ENCODE assay signal across 2 cellular contexts in the genomic region with DNA sequence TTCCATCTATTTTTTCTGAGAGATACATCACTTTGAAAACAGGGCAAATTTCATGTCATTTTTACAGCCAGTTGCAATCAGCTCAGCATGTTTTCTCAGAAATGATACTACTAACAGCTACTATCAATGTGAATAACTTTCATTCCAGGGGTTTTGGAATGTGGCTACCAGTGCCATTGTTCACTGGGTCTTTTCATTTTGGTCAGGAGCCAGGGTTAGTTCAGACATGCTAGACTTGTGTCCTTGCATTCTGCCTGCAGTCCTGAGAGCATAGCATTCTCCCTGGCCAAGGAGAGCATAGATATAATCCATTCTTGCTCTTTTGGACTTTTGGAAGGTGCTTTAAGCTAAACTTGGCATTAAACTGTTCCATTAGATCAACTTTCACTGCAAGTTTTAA.
TF ChIP-seq lines count a peak whose summit lies in the region.

No MANE protein-coding gene starts in this region.

TF ChIP-seq in GM23338, 12 proteins besides CTCF, POLR2A, EP300 and RAD21 (continued from another document):
- TF ChIP-seq, protein P1, sequence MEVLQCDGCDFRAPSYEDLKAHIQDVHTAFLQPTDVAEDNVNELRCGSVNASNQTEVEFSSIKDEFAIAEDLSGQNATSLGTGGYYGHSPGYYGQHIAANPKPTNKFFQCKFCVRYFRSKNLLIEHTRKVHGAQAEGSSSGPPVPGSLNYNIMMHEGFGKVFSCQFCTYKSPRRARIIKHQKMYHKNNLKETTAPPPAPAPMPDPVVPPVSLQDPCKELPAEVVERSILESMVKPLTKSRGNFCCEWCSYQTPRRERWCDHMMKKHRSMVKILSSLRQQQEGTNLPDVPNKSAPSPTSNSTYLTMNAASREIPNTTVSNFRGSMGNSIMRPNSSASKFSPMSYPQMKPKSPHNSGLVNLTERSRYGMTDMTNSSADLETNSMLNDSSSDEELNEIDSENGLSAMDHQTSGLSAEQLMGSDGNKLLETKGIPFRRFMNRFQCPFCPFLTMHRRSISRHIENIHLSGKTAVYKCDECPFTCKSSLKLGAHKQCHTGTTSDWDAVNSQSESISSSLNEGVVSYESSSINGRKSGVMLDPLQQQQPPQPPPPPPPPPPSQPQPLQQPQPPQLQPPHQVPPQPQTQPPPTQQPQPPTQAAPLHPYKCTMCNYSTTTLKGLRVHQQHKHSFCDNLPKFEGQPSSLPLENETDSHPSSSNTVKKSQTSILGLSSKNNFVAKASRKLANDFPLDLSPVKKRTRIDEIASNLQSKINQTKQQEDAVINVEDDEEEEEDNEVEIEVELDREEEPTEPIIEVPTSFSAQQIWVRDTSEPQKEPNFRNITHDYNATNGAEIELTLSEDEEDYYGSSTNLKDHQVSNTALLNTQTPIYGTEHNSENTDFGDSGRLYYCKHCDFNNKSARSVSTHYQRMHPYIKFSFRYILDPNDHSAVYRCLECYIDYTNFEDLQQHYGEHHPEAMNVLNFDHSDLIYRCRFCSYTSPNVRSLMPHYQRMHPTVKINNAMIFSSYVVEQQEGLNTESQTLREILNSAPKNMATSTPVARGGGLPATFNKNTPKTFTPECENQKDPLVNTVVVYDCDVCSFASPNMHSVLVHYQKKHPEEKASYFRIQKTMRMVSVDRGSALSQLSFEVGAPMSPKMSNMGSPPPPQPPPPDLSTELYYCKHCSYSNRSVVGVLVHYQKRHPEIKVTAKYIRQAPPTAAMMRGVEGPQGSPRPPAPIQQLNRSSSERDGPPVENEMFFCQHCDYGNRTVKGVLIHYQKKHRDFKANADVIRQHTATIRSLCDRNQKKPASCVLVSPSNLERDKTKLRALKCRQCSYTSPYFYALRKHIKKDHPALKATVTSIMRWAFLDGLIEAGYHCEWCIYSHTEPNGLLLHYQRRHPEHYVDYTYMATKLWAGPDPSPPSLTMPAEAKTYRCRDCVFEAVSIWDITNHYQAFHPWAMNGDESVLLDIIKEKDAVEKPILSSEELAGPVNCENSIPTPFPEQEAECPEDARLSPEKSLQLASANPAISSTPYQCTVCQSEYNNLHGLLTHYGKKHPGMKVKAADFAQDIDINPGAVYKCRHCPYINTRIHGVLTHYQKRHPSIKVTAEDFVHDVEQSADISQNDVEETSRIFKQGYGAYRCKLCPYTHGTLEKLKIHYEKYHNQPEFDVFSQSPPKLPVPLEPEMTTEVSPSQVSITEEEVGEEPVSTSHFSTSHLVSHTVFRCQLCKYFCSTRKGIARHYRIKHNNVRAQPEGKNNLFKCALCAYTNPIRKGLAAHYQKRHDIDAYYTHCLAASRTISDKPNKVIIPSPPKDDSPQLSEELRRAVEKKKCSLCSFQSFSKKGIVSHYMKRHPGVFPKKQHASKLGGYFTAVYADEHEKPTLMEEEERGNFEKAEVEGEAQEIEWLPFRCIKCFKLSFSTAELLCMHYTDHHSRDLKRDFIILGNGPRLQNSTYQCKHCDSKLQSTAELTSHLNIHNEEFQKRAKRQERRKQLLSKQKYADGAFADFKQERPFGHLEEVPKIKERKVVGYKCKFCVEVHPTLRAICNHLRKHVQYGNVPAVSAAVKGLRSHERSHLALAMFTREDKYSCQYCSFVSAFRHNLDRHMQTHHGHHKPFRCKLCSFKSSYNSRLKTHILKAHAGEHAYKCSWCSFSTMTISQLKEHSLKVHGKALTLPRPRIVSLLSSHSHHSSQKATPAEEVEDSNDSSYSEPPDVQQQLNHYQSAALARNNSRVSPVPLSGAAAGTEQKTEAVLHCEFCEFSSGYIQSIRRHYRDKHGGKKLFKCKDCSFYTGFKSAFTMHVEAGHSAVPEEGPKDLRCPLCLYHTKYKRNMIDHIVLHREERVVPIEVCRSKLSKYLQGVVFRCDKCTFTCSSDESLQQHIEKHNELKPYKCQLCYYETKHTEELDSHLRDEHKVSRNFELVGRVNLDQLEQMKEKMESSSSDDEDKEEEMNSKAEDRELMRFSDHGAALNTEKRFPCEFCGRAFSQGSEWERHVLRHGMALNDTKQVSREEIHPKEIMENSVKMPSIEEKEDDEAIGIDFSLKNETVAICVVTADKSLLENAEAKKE (CRISPR knock-in tag; IDR thresholded peaks at IDR 0.05), result no peak
- TF ChIP-seq STAT1 (IDR thresholded peaks at IDR 0.05; ENCODE audit: unreplicated experiment) (no peak), JUNB (IDR thresholded peaks at IDR 0.05; ENCODE audit: unreplicated experiment) (no peak)

TF ChIP-seq in WTC11, 78 proteins besides CTCF, POLR2A, EP300 and RAD21 (continued from another document):
- TF ChIP-seq, protein P2, sequence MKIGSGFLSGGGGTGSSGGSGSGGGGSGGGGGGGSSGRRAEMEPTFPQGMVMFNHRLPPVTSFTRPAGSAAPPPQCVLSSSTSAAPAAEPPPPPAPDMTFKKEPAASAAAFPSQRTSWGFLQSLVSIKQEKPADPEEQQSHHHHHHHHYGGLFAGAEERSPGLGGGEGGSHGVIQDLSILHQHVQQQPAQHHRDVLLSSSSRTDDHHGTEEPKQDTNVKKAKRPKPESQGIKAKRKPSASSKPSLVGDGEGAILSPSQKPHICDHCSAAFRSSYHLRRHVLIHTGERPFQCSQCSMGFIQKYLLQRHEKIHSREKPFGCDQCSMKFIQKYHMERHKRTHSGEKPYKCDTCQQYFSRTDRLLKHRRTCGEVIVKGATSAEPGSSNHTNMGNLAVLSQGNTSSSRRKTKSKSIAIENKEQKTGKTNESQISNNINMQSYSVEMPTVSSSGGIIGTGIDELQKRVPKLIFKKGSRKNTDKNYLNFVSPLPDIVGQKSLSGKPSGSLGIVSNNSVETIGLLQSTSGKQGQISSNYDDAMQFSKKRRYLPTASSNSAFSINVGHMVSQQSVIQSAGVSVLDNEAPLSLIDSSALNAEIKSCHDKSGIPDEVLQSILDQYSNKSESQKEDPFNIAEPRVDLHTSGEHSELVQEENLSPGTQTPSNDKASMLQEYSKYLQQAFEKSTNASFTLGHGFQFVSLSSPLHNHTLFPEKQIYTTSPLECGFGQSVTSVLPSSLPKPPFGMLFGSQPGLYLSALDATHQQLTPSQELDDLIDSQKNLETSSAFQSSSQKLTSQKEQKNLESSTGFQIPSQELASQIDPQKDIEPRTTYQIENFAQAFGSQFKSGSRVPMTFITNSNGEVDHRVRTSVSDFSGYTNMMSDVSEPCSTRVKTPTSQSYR (CRISPR knock-in tag; IDR thresholded peaks at IDR 0.05), result no peak
- TF ChIP-seq, protein P3, sequence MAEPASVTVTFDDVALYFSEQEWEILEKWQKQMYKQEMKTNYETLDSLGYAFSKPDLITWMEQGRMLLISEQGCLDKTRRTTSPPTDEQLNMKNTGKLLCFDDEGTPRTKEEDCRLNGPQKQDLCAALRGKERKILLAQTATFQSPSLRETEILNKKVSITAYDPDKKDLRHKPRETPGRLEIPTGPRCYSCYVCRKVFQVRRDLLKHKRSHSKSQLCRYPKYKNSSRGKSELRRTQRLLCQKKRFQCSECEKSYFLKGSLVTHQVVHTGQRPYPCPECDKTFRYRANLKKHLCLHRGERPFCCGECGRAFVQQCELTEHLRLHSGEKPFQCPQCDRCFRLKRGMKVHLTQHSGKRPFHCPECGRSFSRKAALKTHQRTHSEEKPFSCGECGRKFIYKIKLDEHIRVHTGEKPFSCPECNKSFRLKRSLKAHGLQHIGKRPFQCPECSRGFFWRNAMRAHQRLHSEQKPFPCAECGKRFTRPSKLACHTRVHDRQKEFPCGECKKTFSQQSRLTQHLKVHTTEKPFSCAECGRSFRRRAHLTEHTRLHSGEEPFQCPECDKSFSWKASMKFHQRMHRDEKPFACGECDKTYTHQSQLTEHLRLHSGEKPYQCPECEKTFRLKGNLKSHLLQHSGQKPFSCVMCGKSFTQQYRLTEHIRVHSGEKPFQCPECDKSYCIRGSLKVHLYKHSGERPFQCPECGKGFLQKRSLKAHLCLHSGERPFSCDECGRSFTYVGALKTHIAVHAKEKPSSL (CRISPR knock-in tag; conservative IDR thresholded peaks at IDR 0.05), result no peak
- TF ChIP-seq PRRX2 (CRISPR knock-in tag; IDR thresholded peaks at IDR 0.05) (no peak), RORB (CRISPR knock-in tag; IDR thresholded peaks at IDR 0.05) (no peak)
